ENCODE assay signal across 8 cellular contexts in genomic region chr2:224025874-224026273, GRCh38. TPM values are rescaled to one million over a fixed set of nuclear protein-coding genes. Genes with fewer than 3 reads are reported as not detected.
DNase-seq lines count a peak whose midpoint lies in the region; ATAC-seq, FAIRE-seq and TF ChIP-seq lines count a peak whose summit lies in the region.

No MANE protein-coding gene starts in this region.

- H3K27me3 ChIP-seq in OCI-LY3 (ENCODE audit: low read depth, low read length) (no peaks in the 10 kb centered on the region), uterus (no peaks in the 10 kb centered on the region)

- H3K9ac ChIP-seq in OCI-LY3 (ENCODE audit: low read length) = peak overlapping the region; percentile 38; the same call in 1 of the 2 replicates

- no peaks in the 10 kb centered on the region for H3K36me3 ChIP-seq in OCI-LY3 (replicated peaks; ENCODE audit: low read depth, low read length)
- H3K36me3 ChIP-seq in uterus = no peaks in the 10 kb centered on the region

- intact Hi-C loops in uterus (cut with DNase I; ENCODE audit: low total_unique reads) = no loop called here

- H3K4me3 ChIP-seq in OCI-LY3 (ENCODE audit: low read length) = peak overlapping the region; percentile 67
- H3K4me3 ChIP-seq in uterus = no peak overlapping the region

- H3K27ac ChIP-seq in OCI-LY3 (ENCODE audit: low read length) (peak overlapping the region; percentile 53), uterus (no peak overlapping the region)

- H3K4me2 ChIP-seq in OCI-LY3 (ENCODE audit: low read length) = peak overlapping the region; percentile 92

- peak overlapping the region; percentile 61; the same call in 1 of the 2 replicates for H2AFZ ChIP-seq in OCI-LY3 (ENCODE audit: low read depth, low read length)

- no peaks in the 10 kb centered on the region for H3K79me2 ChIP-seq in OCI-LY3 (ENCODE audit: low read length)

- TF ChIP-seq CTCF in OCI-LY3 (IDR thresholded peaks at IDR 0.05; ENCODE audit: low read depth, low read length) (no peak), uterus (IDR thresholded peaks at IDR 0.05) (no peak)

- H3K9me3 ChIP-seq in OCI-LY3 (ENCODE audit: insufficient read depth, low read length) (no peaks in the 10 kb centered on the region), uterus (no peaks in the 10 kb centered on the region)

- no peaks in the 10 kb centered on the region for H4K20me1 ChIP-seq in OCI-LY3 (ENCODE audit: insufficient read depth, low read length)

- peak; percentile 99 for FAIRE-seq in GM18507 (lab: Jason Lieb, UNC)

- H3K4me1 ChIP-seq in OCI-LY3 (ENCODE audit: low read length) (peaks cover 48% of the 10 kb centered on the region), uterus (no peaks in the 10 kb centered on the region)

- DNase-seq in GM18507 (ENCODE audit: extremely low spot score, insufficient read length, low read depth) (peak; percentile 47), mesenteric fat pad (ENCODE audit: low spot score) (no peak), uterus (no peak), NCI-H146 (lab: John Stamatoyannopoulos, UW) (no peak)
- DNase-seq in activated gamma-delta T cell treated with anti-CD3 and anti-CD28 coated beads, Interleukin-2, amount 50 U/mL, for 16 hours (ENCODE audit: low read depth) = peak; percentile 34
- peak; percentile 28 for DNase-seq in stimulated activated CD8-positive, alpha-beta memory T cell treated with anti-CD3 and anti-CD28 coated beads, Interleukin-12 subunit alpha, Interleukin-12 subunit beta, amount 100 ng/mL, for 1 hour (ENCODE audit: low read depth)

- ATAC-seq in HG02840 (IDR thresholded peaks at IDR 0.05; ENCODE audit: low FRiP score, unreplicated experiment) = peak; percentile 88

- TF ChIP-seq POLR2A in uterus (IDR thresholded peaks at IDR 0.05) = no peak

RNA-seq across cellular contexts. Expression of gene SERPINE2, which starts 13.2 kb away (rescaled TPM):
- total RNA-seq in mesenteric fat pad = 56.4 TPM
- 10 to 100 TPM in 1 of 4 donors, 1 to 10 TPM in 2, under 1 TPM in 1; 0.26 to 62.1 (median 6.7) TPM for total RNA-seq in uterus

Comparison
In these comparisons a context has a peak if more than half of its experiments do, and no peak if none do; other contexts are left out.
1. DNase-seq: peak in GM18507 (single experiment), activated gamma-delta T cell treated with anti-CD3 and anti-CD28 coated beads, Interleukin-2, amount 50 U/mL, for 16 hours (single experiment) and stimulated activated CD8-positive, alpha-beta memory T cell treated with anti-CD3 and anti-CD28 coated beads, Interleukin-12 subunit alpha, Interleukin-12 subunit beta, amount 100 ng/mL, for 1 hour (single experiment); none in mesenteric fat pad (single experiment), uterus (0 of 2) and NCI-H146 (single experiment).